8 cellular contexts compared by ENCODE assay signal in the genomic region with DNA sequence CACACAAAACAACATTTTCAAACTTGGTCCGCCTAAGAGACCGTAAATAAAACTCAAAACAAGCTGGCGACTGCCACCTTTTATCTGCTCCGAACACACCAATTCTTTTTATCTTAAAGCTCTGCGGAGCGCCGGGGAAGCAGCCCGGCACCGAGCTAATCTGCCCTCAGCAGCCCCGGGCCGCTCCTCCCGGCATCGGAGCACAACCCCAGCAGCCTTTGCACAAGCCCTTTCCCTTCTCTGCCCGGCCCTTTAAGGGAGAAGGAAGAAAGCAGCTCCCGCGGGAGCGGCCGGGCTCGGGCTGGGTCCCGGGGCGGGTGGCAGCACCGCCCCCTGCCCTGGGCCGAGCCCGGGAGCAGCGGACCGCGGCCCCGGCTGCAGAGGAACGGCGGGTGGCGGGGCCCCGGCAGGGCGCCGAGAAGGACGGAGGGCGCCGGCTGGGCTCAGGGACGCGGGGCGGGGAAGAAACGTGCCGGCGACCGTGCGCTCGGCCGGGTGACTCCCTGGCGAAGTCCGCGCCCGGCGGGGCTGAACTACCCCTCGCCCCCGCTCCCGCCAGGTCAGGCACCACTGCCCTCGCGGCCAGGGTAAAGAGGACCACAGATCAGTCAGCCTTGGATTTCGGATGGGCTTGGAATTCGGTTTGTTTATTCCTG.
A peak's percentile ranks its signal among the peaks of the same experiment; 100 is the strongest.
DNase-seq lines count a peak whose midpoint lies in the region; ATAC-seq and TF ChIP-seq lines count a peak whose summit lies in the region.

No MANE protein-coding gene starts in this region.

- no peaks in the 10 kb centered on the region for H3K9me3 ChIP-seq in mucosa of stomach (ENCODE audit: control insufficient read depth, low read length)

- ATAC-seq in SK-N-SH treated with all-trans-retinoic acid at 6 μM for 48 hours = peak; percentile 44
- ATAC-seq in GM18861 (IDR thresholded peaks at IDR 0.05; ENCODE audit: unreplicated experiment) = no peak

- peaks cover 71% of the 10 kb centered on the region for H3K27me3 ChIP-seq in mucosa of stomach (ENCODE audit: control insufficient read depth, insufficient read depth, low read length)

- peak overlapping the region; percentile 38 for H3K27ac ChIP-seq in epithelial cell of prostate

- peak overlapping the region; percentile 59 for H3K9ac ChIP-seq in mucosa of stomach (ENCODE audit: low read length)

- no peak for DNase-seq in AG09309 (ENCODE audit: low read depth)
- DNase-seq in GM20000 (ENCODE audit: low spot score) = peak; percentile 35
- no peak for DNase-seq in epithelial cell of prostate (ENCODE audit: low read depth, low spot score)
- no peak for DNase-seq in A172 (ENCODE audit: low spot score)
- DNase-seq in NK-92 (lab: John Stamatoyannopoulos, UW; ENCODE audit: unreplicated experiment) = no peak

- H3K36me3 ChIP-seq in mucosa of stomach (ENCODE audit: control insufficient read depth, insufficient read depth, low read length) = no peaks in the 10 kb centered on the region

- peaks cover 33% of the 10 kb centered on the region for H3K4me1 ChIP-seq in mucosa of stomach (ENCODE audit: control insufficient read depth, insufficient read depth, low read length)

- H3K4me3 ChIP-seq in AG09309 (ENCODE audit: control insufficient read depth, low read depth, low read length) = peak overlapping the region; percentile 53
- peak overlapping the region; percentile 67 for H3K4me3 ChIP-seq in mucosa of stomach (ENCODE audit: low read length)

- TF ChIP-seq CTCF in AG09309 (IDR thresholded peaks at IDR 0.05; ENCODE audit: control insufficient read depth, insufficient read depth, low read depth, low read length, missing control alignments) = no peak
- no peak for TF ChIP-seq CTCF in GM20000 (IDR thresholded peaks at IDR 0.05; ENCODE audit: extremely low read depth, missing control alignments)

TF ChIP-seq in SK-N-SH treated with all-trans-retinoic acid at 6 μM for 48 hours, 23 proteins besides CTCF, POLR2A, EP300 and RAD21:
- TF ChIP-seq BACH2 (CRISPR knock-in tag; IDR thresholded peaks at IDR 0.05; ENCODE audit: borderline replicate concordance) = no peak
- no peak for TF ChIP-seq OSR1 (CRISPR knock-in tag; IDR thresholded peaks at IDR 0.05)
- TF ChIP-seq ZC3H10 (CRISPR knock-in tag; IDR thresholded peaks at IDR 0.05) = no peak
- no peak for TF ChIP-seq PATZ1 (CRISPR knock-in tag; IDR thresholded peaks at IDR 0.05; ENCODE audit: borderline replicate concordance)
- TF ChIP-seq PPARA (CRISPR knock-in tag; IDR thresholded peaks at IDR 0.05; ENCODE audit: borderline replicate concordance) = no peak
- no peak for TF ChIP-seq GLIS3 (CRISPR knock-in tag; IDR thresholded peaks at IDR 0.05)
- TF ChIP-seq CSRNP3 (CRISPR knock-in tag; IDR thresholded peaks at IDR 0.05) = no peak
